In genomic region chr11:95791385-95792033, GRCh38 we compare ENCODE assay signal across 7 cellular contexts. TPM values are rescaled to one million over a fixed set of nuclear protein-coding genes. Genes with fewer than 3 reads are reported as not detected.
DNase-seq lines count a peak whose midpoint lies in the region; ATAC-seq and TF ChIP-seq lines count a peak whose summit lies in the region.

No MANE protein-coding gene starts in this region.

- DNase-seq in HL-60 (ENCODE audit: low read depth in 1 of 2, low spot score in 1 of 2) (no peak), hepatocyte (ENCODE audit: low spot score) (no peak), NCI-H748 (lab: John Stamatoyannopoulos, UW; ENCODE audit: unreplicated experiment) (no peak)
- no peak for DNase-seq in T-helper 2 cell treated with Interferon-gamma antibody and Interleukin-4, amounts not matched to agents 5 μg/mL and 100 μg/mL, for 36 hours (ENCODE audit: low spot score)
- DNase-seq in stimulated activated effector memory CD8-positive, alpha-beta T cell treated with anti-CD3 and anti-CD28 coated beads, Interleukin-12 subunit alpha, Interleukin-12 subunit beta, amount 100 ng/mL, for 72 hours (ENCODE audit: low spot score in 2 of 2) = no peak
- no peak for DNase-seq in stimulated activated CD4-positive, alpha-beta T cell treated with anti-CD3 and anti-CD28 coated beads, Interleukin-1b, Interleukin-23, amount 100 ng/mL, for 48 hours

- H3K4me1 ChIP-seq in hepatocyte (ENCODE audit: insufficient read depth) = peaks cover 19% of the 10 kb centered on the region

- H2AFZ ChIP-seq in hepatocyte = peak overlapping the region; percentile 76

- H3K36me3 ChIP-seq in hepatocyte (replicated peaks; ENCODE audit: insufficient read depth, low read depth) = no peaks in the 10 kb centered on the region

- H3K79me2 ChIP-seq in hepatocyte = peaks cover 74% of the 10 kb centered on the region

- no peak for ATAC-seq in stimulated activated effector memory CD8-positive, alpha-beta T cell treated with anti-CD3 and anti-CD28 coated beads, Interleukin-12 subunit alpha, Interleukin-12 subunit beta, amount 100 ng/mL, for 72 hours
- ATAC-seq in GM19395 (IDR thresholded peaks at IDR 0.05; ENCODE audit: unreplicated experiment) = no peak

- H3K4me3 ChIP-seq in HL-60 (replicated peaks; ENCODE audit: insufficient read depth, low read length) = peak overlapping the region; percentile 97
- peak overlapping the region; percentile 54 for H3K4me3 ChIP-seq in hepatocyte

- H3K9me3 ChIP-seq in hepatocyte (ENCODE audit: low read depth) = no peaks in the 10 kb centered on the region

- no peaks in the 10 kb centered on the region for H4K20me1 ChIP-seq in hepatocyte (ENCODE audit: insufficient read depth, poor library complexity, severe bottlenecking)

- no peaks in the 10 kb centered on the region for H3K27me3 Mint-ChIP-seq in T-helper 2 cell treated with Interferon-gamma antibody and Interleukin-4, amounts not matched to agents 5 μg/mL and 100 μg/mL, for 36 hours (ENCODE audit: low read depth)

- H3K27ac Mint-ChIP-seq in T-helper 2 cell treated with Interferon-gamma antibody and Interleukin-4, amounts not matched to agents 5 μg/mL and 100 μg/mL, for 36 hours = peak overlapping the region; percentile 100
- peak overlapping the region; percentile 100 for H3K27ac Mint-ChIP-seq in stimulated activated effector memory CD8-positive, alpha-beta T cell treated with anti-CD3 and anti-CD28 coated beads, Interleukin-12 subunit alpha, Interleukin-12 subunit beta, amount 100 ng/mL, for 72 hours

- 29% methylated on average over 15 of the region's 15 CpGs for WGBS in hepatocyte (ENCODE audit: low lambda C conversion rate, missing lambda C conversion rate)

- peaks cover 40% of the 10 kb centered on the region for H3K36me3 Mint-ChIP-seq in T-helper 2 cell treated with Interferon-gamma antibody and Interleukin-4, amounts not matched to agents 5 μg/mL and 100 μg/mL, for 36 hours (ENCODE audit: low read depth)
- H3K36me3 Mint-ChIP-seq in stimulated activated effector memory CD8-positive, alpha-beta T cell treated with anti-CD3 and anti-CD28 coated beads, Interleukin-12 subunit alpha, Interleukin-12 subunit beta, amount 100 ng/mL, for 72 hours = peaks cover 61% of the 10 kb centered on the region

- H3K9me2 ChIP-seq in hepatocyte (replicated peaks; ENCODE audit: insufficient read depth) = no peaks in the 10 kb centered on the region

- peak overlapping the region; percentile 96 for H3K4me3 Mint-ChIP-seq in T-helper 2 cell treated with Interferon-gamma antibody and Interleukin-4, amounts not matched to agents 5 μg/mL and 100 μg/mL, for 36 hours
- peak overlapping the region; percentile 100 for H3K4me3 Mint-ChIP-seq in stimulated activated effector memory CD8-positive, alpha-beta T cell treated with anti-CD3 and anti-CD28 coated beads, Interleukin-12 subunit alpha, Interleukin-12 subunit beta, amount 100 ng/mL, for 72 hours

- no peaks in the 10 kb centered on the region for H3K9me3 Mint-ChIP-seq in T-helper 2 cell treated with Interferon-gamma antibody and Interleukin-4, amounts not matched to agents 5 μg/mL and 100 μg/mL, for 36 hours
- no peaks in the 10 kb centered on the region for H3K9me3 Mint-ChIP-seq in stimulated activated effector memory CD8-positive, alpha-beta T cell treated with anti-CD3 and anti-CD28 coated beads, Interleukin-12 subunit alpha, Interleukin-12 subunit beta, amount 100 ng/mL, for 72 hours

- H3K27me3 ChIP-seq in HL-60 (ENCODE audit: insufficient read depth, poor library complexity, severe bottlenecking) (no peaks in the 10 kb centered on the region), hepatocyte (no peaks in the 10 kb centered on the region)

- H3K4me1 Mint-ChIP-seq in T-helper 2 cell treated with Interferon-gamma antibody and Interleukin-4, amounts not matched to agents 5 μg/mL and 100 μg/mL, for 36 hours (ENCODE audit: low read depth) = peaks cover 44% of the 10 kb centered on the region
- peaks cover 43% of the 10 kb centered on the region for H3K4me1 Mint-ChIP-seq in stimulated activated effector memory CD8-positive, alpha-beta T cell treated with anti-CD3 and anti-CD28 coated beads, Interleukin-12 subunit alpha, Interleukin-12 subunit beta, amount 100 ng/mL, for 72 hours

- no peak for TF ChIP-seq CTCF in HL-60 (IDR thresholded peaks at IDR 0.05; ENCODE audit: insufficient read depth, low read length)
- TF ChIP-seq CTCF in hepatocyte (IDR thresholded peaks at IDR 0.05; ENCODE audit: poor library complexity) = no peak

- H3K4me2 ChIP-seq in hepatocyte = peak overlapping the region; percentile 94

- peak overlapping the region; percentile 99 for H3K27ac ChIP-seq in HL-60 (replicated peaks)
- peak overlapping the region; percentile 98 for H3K27ac ChIP-seq in hepatocyte

RNA-seq across cellular contexts. Expression of gene CEP57, which starts 1.2 kb away (rescaled TPM):
- total RNA-seq in hepatocyte = 48.8 and 52.3 TPM in 2 replicates
- polyA plus RNA-seq in hepatocyte = 36.8 and 40.5 TPM in 2 replicates

RNA-seq across cellular contexts. Expression of gene FAM76B, which starts 1.9 kb away (rescaled TPM):
- 20.2 and 32.0 TPM in 2 replicates for total RNA-seq in hepatocyte
- polyA plus RNA-seq in hepatocyte = 15.6 and 20.2 TPM in 2 replicates
